In genomic region chr12:132578118-132578517, GRCh38 we compare ENCODE assay signal across 33 cellular contexts. TPM values are rescaled to one million over a fixed set of nuclear protein-coding genes. Genes with fewer than 3 reads are reported as not detected.
DNase-seq lines count a peak whose midpoint lies in the region; ATAC-seq, FAIRE-seq and TF ChIP-seq lines count a peak whose summit lies in the region.
"Had no signal": no experiment of that assay in that cellular context is flagged by ENCODE, and none has a peak within 500 bp of the region (broad histone marks: within the 10 kb centered on the region; RNA-seq: fewer than 3 reads in every experiment).

No MANE protein-coding gene starts in this region.

- CTCF ChIA-PET in HEK293 (lab: Yijun Ruan, JAX) (interaction anchor here (0.6 kb wide), 1 partner anchor 17 kb away, joined by 3 read pairs; no protein-coding TSS in a partner anchor), K562 (lab: Yijun Ruan, JAX; ENCODE audit: low intra/inter-chr PET ratio) (no interaction called here)
- CTCF ChIA-PET in activated CD4-positive, alpha-beta memory T cell treated with anti-CD3 and anti-CD28 coated beads, Interleukin-2, amount 10 ng/mL, durations not matched to agents 7 days and 5 days (lab: Charles Lee): no interaction called here

- H3K4me1 ChIP-seq in HEK293 (ENCODE audit: control insufficient read depth, insufficient read depth, low read length) (no peaks in the 10 kb centered on the region), K562 (replicated peaks in 1 of 2; ENCODE audit: control insufficient read depth in 2 of 2, insufficient read depth in 2 of 2, low read length in 2 of 2) (peaks cover 0 to 24% of the 10 kb centered on the region in 2 experiments; a peak in 2 of 5 replicates)
- H3K4me1 ChIP-seq: BE2C had no signal

- H3K9me3 ChIP-seq in HEK293 (ENCODE audit: control insufficient read depth, insufficient read depth, low read depth, low read length): no peaks in the 10 kb centered on the region
- no peaks in the 10 kb centered on the region for H3K9me3 ChIP-seq in K562 (replicated peaks; ENCODE audit: control insufficient read depth, insufficient read depth, low read depth, low read length)
- H3K9me3 ChIP-seq: BE2C, BLaER1 had no signal

- H3K4me1 Mint-ChIP-seq in neural crest cell: no peaks in the 10 kb centered on the region
- no peaks in the 10 kb centered on the region for H3K4me1 Mint-ChIP-seq in activated CD4-positive, alpha-beta memory T cell treated with anti-CD3 and anti-CD28 coated beads, Interleukin-2, amount 10 ng/mL, durations not matched to agents 7 days and 5 days
- H3K4me1 Mint-ChIP-seq: CD14-positive monocyte; CD4-positive, CD25-positive, alpha-beta regulatory T cell; CD8-positive, alpha-beta memory T cell had no signal

- no peak overlapping the region for H3K4me2 ChIP-seq in K562 (ENCODE audit: insufficient read depth, low read length)
- H3K4me2 ChIP-seq: BLaER1 had no signal

- TF ChIP-seq POLR2A in K562 (conservative IDR thresholded peaks at IDR 0.05): no peak

- H3K4me3 ChIP-seq in HEK293 (ENCODE audit: low read depth, low read length): no peak overlapping the region
- H3K4me3 ChIP-seq in K562: no peak overlapping the region
- H3K4me3 ChIP-seq: BLaER1, GM12878 had no signal

- BruUV-seq in K562 (replicated peaks; lab: Mats Ljungman, UMichigan): no TSS peak

- no peak overlapping the region for H3K27ac Mint-ChIP-seq in neural crest cell (ENCODE audit: unreplicated experiment)
- no peak overlapping the region for H3K27ac Mint-ChIP-seq in activated CD4-positive, alpha-beta memory T cell treated with anti-CD3 and anti-CD28 coated beads, Interleukin-2, amount 10 ng/mL, durations not matched to agents 7 days and 5 days
- H3K27ac Mint-ChIP-seq: CD4-positive, alpha-beta memory T cell; CD4-positive, CD25-positive, alpha-beta regulatory T cell had no signal

- intact Hi-C loops in K562 (cut with micrococcal nuclease): no loop called here

- peak overlapping the region; percentile 8 for H3K4me3 Mint-ChIP-seq in neural crest cell
- no peak overlapping the region for H3K4me3 Mint-ChIP-seq in activated CD4-positive, alpha-beta memory T cell treated with anti-CD3 and anti-CD28 coated beads, Interleukin-2, amount 10 ng/mL, durations not matched to agents 7 days and 5 days
- H3K4me3 Mint-ChIP-seq: CD14-positive monocyte; CD4-positive, alpha-beta memory T cell; CD8-positive, alpha-beta memory T cell had no signal

- H3K36me3 ChIP-seq in HEK293 (ENCODE audit: control insufficient read depth in 2 of 2, insufficient read depth in 1 of 2, low read length in 2 of 2) (peaks cover 0 to 62% of the 10 kb centered on the region in 2 experiments; a peak in 2 of 3 replicates), K562 (ENCODE audit: control insufficient read depth, insufficient read depth, low read length) (peaks cover 85% of the 10 kb centered on the region; the same call in 2 of the 3 replicates)
- H3K36me3 ChIP-seq: BE2C had no signal

- POLR2A ChIA-PET in HEK293 (lab: Yijun Ruan, JAX) (no interaction called here), K562 (lab: Yijun Ruan, JAX) (no interaction called here)
- POLR2A ChIA-PET in activated CD4-positive, alpha-beta memory T cell treated with anti-CD3 and anti-CD28 coated beads, Interleukin-2, amount 10 ng/mL, durations not matched to agents 7 days and 5 days (lab: Charles Lee): no interaction called here

- DNase-seq in K562 (ENCODE audit: extremely low read depth in 1 of 4, low spot score in 3 of 4): no peak
- no peak for DNase-seq in neural crest cell (ENCODE audit: low read depth, low spot score)
- DNase-seq in activated T-cell treated with anti-CD3 and anti-CD28 coated beads for 4 hours: no peak
- DNase-seq in midbrain (lab: John Stamatoyannopoulos, UW): no peak
- DNase-seq in activated CD4-positive, alpha-beta memory T cell treated with anti-CD3 and anti-CD28 coated beads, Interleukin-2, amount 10 ng/mL, durations not matched to agents 7 days and 5 days: no peak
- DNase-seq: 8988T; ACHN; BE2C; C1 segment of cervical spinal cord; CD4-positive, alpha-beta memory T cell; CD4-positive, CD25-positive, alpha-beta regulatory T cell; CD8-positive, alpha-beta memory T cell; COR-L47; DMS 273 treated with DMSO at 0.1 percent for 48 hours; DMS153; DMS53; DMS79; DND-41; EL; GDM1 had no signal

- no peaks in the 10 kb centered on the region for H3K27me3 ChIP-seq in K562 (ENCODE audit: control insufficient read depth in 2 of 2, insufficient read depth in 2 of 2, low read length in 2 of 2)
- H3K27me3 ChIP-seq: BE2C, BLaER1 had no signal

- H2AFZ ChIP-seq in K562 (ENCODE audit: low read depth, low read length): no peak overlapping the region

- H3K9ac ChIP-seq in K562 (ENCODE audit: insufficient read depth in 1 of 2, low read depth in 2 of 2, low read length in 2 of 2): no peak overlapping the region; a peak in 1 of 4 replicates
- H3K9ac ChIP-seq: BLaER1 had no signal

- no peak for ATAC-seq in K562
- no peak for ATAC-seq in GM18502 (IDR thresholded peaks at IDR 0.05; ENCODE audit: poor library complexity, unreplicated experiment)
- ATAC-seq: GM12878 had no signal

- 87% methylated on average over 11 of the region's 11 CpGs for WGBS in K562 (ENCODE audit: insufficient coverage, low coverage, missing lambda C conversion rate)

- in situ Hi-C loops in K562 (cut with MboI): no loop called here

- no peak for FAIRE-seq in K562 (lab: Jason Lieb, UNC)
- FAIRE-seq: A204.1, GM12878, GM12892, GM19239 had no signal

- no peaks in the 10 kb centered on the region; the same call in 1 of the 2 replicates for H4K20me1 ChIP-seq in K562 (replicated peaks; ENCODE audit: control insufficient read depth, insufficient read depth, low read length)

- H3K27ac ChIP-seq in HEK293 (ENCODE audit: extremely low read depth, low read depth, low read length) (no peak overlapping the region), K562 (ENCODE audit: extremely low read depth, low read depth, low read length) (no peak overlapping the region)
- H3K27ac ChIP-seq: BLaER1 had no signal

- no peaks in the 10 kb centered on the region for H3K79me2 ChIP-seq in K562 (ENCODE audit: control insufficient read depth, insufficient read depth, low read length)

- H3K9me3 Mint-ChIP-seq in neural crest cell: no peaks in the 10 kb centered on the region
- H3K9me3 Mint-ChIP-seq in activated CD4-positive, alpha-beta memory T cell treated with anti-CD3 and anti-CD28 coated beads, Interleukin-2, amount 10 ng/mL, durations not matched to agents 7 days and 5 days: no peaks in the 10 kb centered on the region
- H3K9me3 Mint-ChIP-seq: CD4-positive, alpha-beta memory T cell; CD4-positive, CD25-positive, alpha-beta regulatory T cell; CD8-positive, alpha-beta memory T cell had no signal

- no peaks in the 10 kb centered on the region for H3K9me1 ChIP-seq in K562 (ENCODE audit: control insufficient read depth, insufficient read depth, low read length)

- TF ChIP-seq RAD21 in K562 (CRISPR knock-in tag; conservative IDR thresholded peaks at IDR 0.05 in 1 of 2, IDR thresholded peaks at IDR 0.05 in 1 of 2): no peak

- no peak for TF ChIP-seq EP300 in K562 (IDR thresholded peaks at IDR 0.05; ENCODE audit: low read length)

- H3K36me3 Mint-ChIP-seq in neural crest cell (ENCODE audit: low read depth): peaks cover 10% of the 10 kb centered on the region
- peaks cover 4% of the 10 kb centered on the region for H3K36me3 Mint-ChIP-seq in activated CD4-positive, alpha-beta memory T cell treated with anti-CD3 and anti-CD28 coated beads, Interleukin-2, amount 10 ng/mL, durations not matched to agents 7 days and 5 days (ENCODE audit: low read depth)

- H3K27me3 Mint-ChIP-seq in neural crest cell (ENCODE audit: low read depth): peaks cover 22% of the 10 kb centered on the region
- no peaks in the 10 kb centered on the region for H3K27me3 Mint-ChIP-seq in activated CD4-positive, alpha-beta memory T cell treated with anti-CD3 and anti-CD28 coated beads, Interleukin-2, amount 10 ng/mL, durations not matched to agents 7 days and 5 days
- H3K27me3 Mint-ChIP-seq: CD4-positive, alpha-beta memory T cell; CD4-positive, CD25-positive, alpha-beta regulatory T cell had no signal

- TF ChIP-seq CTCF in HEK293 (tag by site-specific recombination; IDR thresholded peaks at IDR 0.05): no peak
- TF ChIP-seq CTCF in K562 (IDR thresholded peaks at IDR 0.05 in 2 of 3, conservative IDR thresholded peaks at IDR 0.05 in 1 of 3; ENCODE audit: insufficient read depth in 2 of 3, low read depth in 1 of 3, low read length in 3 of 3): no peak
- TF ChIP-seq CTCF in neural crest cell (conservative IDR thresholded peaks at IDR 0.05): no peak

RNA-seq across cellular contexts. Expression of gene LRCOL1, which starts 32.3 kb away (rescaled TPM):
- not detected for polyA plus RNA-seq in PFSK-1 (2012; ENCODE audit: insufficient read length, low read depth)
- total RNA-seq in K562 (2011; cell fraction: chromatin; rRNA removed; ENCODE audit: low replicate concordance): not detected in 2 replicates
- total RNA-seq in K562 (2011; cell fraction: nucleolus; rRNA removed): not detected in 2 replicates
- not detected in 2 replicates for total RNA-seq in K562 (2011; cell fraction: nucleoplasm; rRNA removed)
- total RNA-seq in K562 (2014; rRNA removed) (not detected in 2 replicates), K562 (2014; rRNA removed; fragmentation: Illumina TruSeq; extraction: Trizol) (not detected in 2 replicates), K562 (2015; rRNA removed; fragmentation: Illumina TruSeq; extraction: Trizol) (not detected in 2 replicates), K562 (2021) (not detected in 2 replicates), neural crest cell (0.93 and 1.7 TPM in 2 replicates)
- polyA plus RNA-seq in K562 (2011; rRNA removed) (not detected in 2 replicates), K562 (2014; fragmentation: Illumina TruSeq; extraction: Trizol) (not detected in 2 replicates), K562 (2014; fragmentation: Nextera tagmentation; extraction: Ambion mirVana) (not detected), K562 (2014; rRNA removed) (not detected in 2 replicates)
- 0.09 TPM in 1 of 2 replicates, not detected in the other for polyA plus RNA-seq in K562 (2011; cell fraction: cytosol; rRNA removed)
- 0.20 TPM in 1 of 2 replicates, not detected in the other for polyA plus RNA-seq in K562 (2011; cell fraction: nucleus; rRNA removed)
- not detected in 2 replicates for polyA plus RNA-seq in K562 (2012)
- polyA minus RNA-seq in K562 (2011; rRNA and poly(A)+ RNA removed): not detected in 2 replicates
- not detected in 2 replicates for polyA minus RNA-seq in K562 (2011; cell fraction: cytosol; rRNA and poly(A)+ RNA removed)
- polyA minus RNA-seq in K562 (2011; cell fraction: nucleus; rRNA and poly(A)+ RNA removed): not detected in 2 replicates
- total RNA-seq in activated CD4-positive, alpha-beta memory T cell treated with anti-CD3 and anti-CD28 coated beads, Interleukin-2, amount 10 ng/mL, durations not matched to agents 7 days and 5 days: not detected
- total RNA-seq: A673; CD4-positive, alpha-beta memory T cell; CD4-positive, CD25-positive, alpha-beta regulatory T cell; CD8-positive, alpha-beta memory T cell; Daoy; G401; GM12878 had no signal
- polyA plus RNA-seq: CD14-positive monocyte; CD4-positive, alpha-beta memory T cell; CD4-positive, CD25-positive, alpha-beta regulatory T cell; CD8-positive, alpha-beta memory T cell; GM12878 had no signal

RNA-seq across cellular contexts. Expression of gene P2RX2, which starts 40.5 kb away (rescaled TPM):
- 0.79 TPM for polyA plus RNA-seq in PFSK-1 (2012; ENCODE audit: insufficient read length, low read depth)
- total RNA-seq in K562 (2011; cell fraction: chromatin; rRNA removed; ENCODE audit: low replicate concordance): not detected in 2 replicates
- not detected in 2 replicates for total RNA-seq in K562 (2011; cell fraction: nucleolus; rRNA removed)
- not detected in 2 replicates for total RNA-seq in K562 (2011; cell fraction: nucleoplasm; rRNA removed)
- not detected in 2 replicates for total RNA-seq in K562 (2014; rRNA removed)
- total RNA-seq in K562 (2014; rRNA removed; fragmentation: Illumina TruSeq; extraction: Trizol): not detected in 2 replicates
- total RNA-seq in K562 (2015; rRNA removed; fragmentation: Illumina TruSeq; extraction: Trizol): not detected in 2 replicates
- not detected in 2 replicates for total RNA-seq in K562 (2021)
- not detected in 2 replicates for polyA plus RNA-seq in K562 (2011; rRNA removed)
- not detected in 2 replicates for polyA plus RNA-seq in K562 (2011; cell fraction: cytosol; rRNA removed)
- polyA plus RNA-seq in K562 (2011; cell fraction: nucleus; rRNA removed): not detected in 2 replicates
- polyA plus RNA-seq in K562 (2012): 0.06 and 0.14 TPM in 2 replicates
- not detected in 2 replicates for polyA plus RNA-seq in K562 (2014; fragmentation: Illumina TruSeq; extraction: Trizol)
- polyA plus RNA-seq in K562 (2014; fragmentation: Nextera tagmentation; extraction: Ambion mirVana): not detected
- not detected in 2 replicates for polyA plus RNA-seq in K562 (2014; rRNA removed)
- polyA minus RNA-seq in K562 (2011; rRNA and poly(A)+ RNA removed): not detected in 2 replicates
- polyA minus RNA-seq in K562 (2011; cell fraction: cytosol; rRNA and poly(A)+ RNA removed): not detected in 2 replicates
- not detected in 2 replicates for polyA minus RNA-seq in K562 (2011; cell fraction: nucleus; rRNA and poly(A)+ RNA removed)
- not detected in 2 replicates for total RNA-seq in neural crest cell
- total RNA-seq in activated CD4-positive, alpha-beta memory T cell treated with anti-CD3 and anti-CD28 coated beads, Interleukin-2, amount 10 ng/mL, durations not matched to agents 7 days and 5 days: not detected
- total RNA-seq: A673; CD4-positive, alpha-beta memory T cell; CD4-positive, CD25-positive, alpha-beta regulatory T cell; CD8-positive, alpha-beta memory T cell; Daoy; GM12878 had no signal
- polyA plus RNA-seq: AG04450; CD14-positive monocyte; CD4-positive, alpha-beta memory T cell; CD4-positive, CD25-positive, alpha-beta regulatory T cell; CD8-positive, alpha-beta memory T cell; GM12878 had no signal

Comparison
In these comparisons a context has a peak if more than half of its experiments do, and no peak if none do; other contexts are left out.
1. Of the 44 proteins assayed by ChIP-seq in both K562 and HEK293: peak only in K562: none; only in HEK293: none; in both: ZNF121; in neither: 43.